Comparison of ENCODE assay signal across 7 cellular contexts in the genomic region with DNA sequence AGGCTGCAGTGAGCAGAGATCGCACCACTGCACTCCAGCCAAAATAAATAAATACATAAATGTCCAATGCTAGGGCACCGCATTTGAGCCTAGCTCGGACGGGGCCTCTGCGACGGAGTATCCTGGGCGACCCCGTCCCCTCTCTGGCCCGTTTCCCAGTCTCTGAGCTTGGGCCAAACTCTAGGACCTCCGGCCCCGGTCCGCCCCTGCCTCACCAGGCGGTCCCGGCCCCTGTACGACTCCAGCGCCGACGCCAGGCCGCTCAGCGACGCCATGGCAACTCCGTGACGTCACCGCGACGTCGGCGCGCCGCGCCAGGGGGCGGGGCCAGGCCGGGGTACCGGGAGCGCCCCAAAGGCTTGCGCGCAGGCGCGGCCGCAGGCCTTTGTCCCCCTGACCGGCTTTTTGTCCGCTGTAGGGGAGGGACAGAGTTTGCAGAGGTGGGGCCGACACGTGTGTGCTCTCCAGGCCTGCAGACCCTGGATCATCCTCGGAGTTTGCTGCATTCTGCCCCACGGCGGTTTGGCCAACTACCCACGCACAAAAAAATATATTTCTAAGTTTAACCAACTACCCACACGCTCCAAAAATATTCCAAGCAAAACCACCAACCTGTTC. TPM values are rescaled to one million over a fixed set of nuclear protein-coding genes. Genes with fewer than 3 reads are reported as not detected.
A peak's percentile ranks its signal among the peaks of the same experiment; 100 is the strongest.
DNase-seq lines count a peak whose midpoint lies in the region; ATAC-seq and TF ChIP-seq lines count a peak whose summit lies in the region.

A gene (minus strand): TSS at position 300 of the 618 bp plus-strand sequence. CDS start 25 bp downstream, at position 275.

- peak within 1 kb of the TSS; percentile 79 for H3K27ac Mint-ChIP-seq in activated T-helper 2 cell treated with anti-CD3 and anti-CD28 coated beads, Interferon-gamma antibody, Interleukin-2, Interleukin-4, amounts not matched to agents 10 μg/mL and 5 μg/mL and 100 μg/mL, durations not matched to agents 14 hours and 24 hours and 36 hours
- peak within 1 kb of the TSS; percentile 85 to 87 for H3K27ac Mint-ChIP-seq in natural killer cell
- H3K27ac Mint-ChIP-seq in stimulated activated naive B cell treated with anti-CD40 and anti-IgM and Interleukin-4, amounts not matched to agents 10 μg/mL and 1 μg/mL and 100 μg/mL, for 72 hours, result peak within 1 kb of the TSS; percentile 81

- H3K4me1 Mint-ChIP-seq in activated T-helper 2 cell treated with anti-CD3 and anti-CD28 coated beads, Interferon-gamma antibody, Interleukin-2, Interleukin-4, amounts not matched to agents 10 μg/mL and 5 μg/mL and 100 μg/mL, durations not matched to agents 14 hours and 24 hours and 36 hours (ENCODE audit: low read depth), result peaks cover 26% of the 10 kb centered on the region
- peaks cover 11 to 22% of the 10 kb centered on the region in 2 donors for H3K4me1 Mint-ChIP-seq in natural killer cell
- H3K4me1 Mint-ChIP-seq in stimulated activated naive B cell treated with anti-CD40 and anti-IgM and Interleukin-4, amounts not matched to agents 10 μg/mL and 1 μg/mL and 100 μg/mL, for 72 hours, result peaks cover 6 to 13% of the 10 kb centered on the region in 2 donors

- no peak for TF ChIP-seq CTCF in Panc1 (IDR thresholded peaks at IDR 0.05)
- no peak for TF ChIP-seq CTCF in natural killer cell (IDR thresholded peaks at IDR 0.05)

- H3K9me3 ChIP-seq in Panc1 (ENCODE audit: control insufficient read depth, insufficient read depth, low read depth, low read length), result no peaks in the 10 kb centered on the region

- DNase-seq in HT-29 (ENCODE audit: low spot score) (peak; percentile 80), Panc1 (ENCODE audit: low read depth, low spot score) (peak; percentile 39), fibroblast of peridontal ligament (ENCODE audit: extremely low read depth) (peak; percentile 82), natural killer cell (peak; percentile 95)
- peak; percentile 87 for DNase-seq in activated T-helper 2 cell treated with anti-CD3 and anti-CD28 coated beads, Interferon-gamma antibody, Interleukin-2, Interleukin-4, amounts not matched to agents 10 μg/mL and 5 μg/mL and 100 μg/mL, durations not matched to agents 14 hours and 24 hours and 36 hours (ENCODE audit: low spot score)
- peak; percentile 88 for DNase-seq in stimulated activated naive B cell treated with anti-CD40 and anti-IgM and Interleukin-4, amounts not matched to agents 10 μg/mL and 1 μg/mL and 100 μg/mL, for 72 hours

- no peaks in the 10 kb centered on the region for H3K9me3 Mint-ChIP-seq in activated T-helper 2 cell treated with anti-CD3 and anti-CD28 coated beads, Interferon-gamma antibody, Interleukin-2, Interleukin-4, amounts not matched to agents 10 μg/mL and 5 μg/mL and 100 μg/mL, durations not matched to agents 14 hours and 24 hours and 36 hours
- no peaks in the 10 kb centered on the region for H3K9me3 Mint-ChIP-seq in natural killer cell
- H3K9me3 Mint-ChIP-seq in stimulated activated naive B cell treated with anti-CD40 and anti-IgM and Interleukin-4, amounts not matched to agents 10 μg/mL and 1 μg/mL and 100 μg/mL, for 72 hours, result no peaks in the 10 kb centered on the region

- intact Hi-C loops in Panc1 (cut with micrococcal nuclease; ENCODE audit: unreplicated experiment), result no loop called here
- intact Hi-C loops in activated T-helper 2 cell treated with anti-CD3 and anti-CD28 coated beads, Interferon-gamma antibody, Interleukin-2, Interleukin-4, amounts not matched to agents 10 μg/mL and 5 μg/mL and 100 μg/mL, durations not matched to agents 14 hours and 24 hours and 36 hours (cut with micrococcal nuclease), result no loop called here
- intact Hi-C loops in natural killer cell (cut with micrococcal nuclease), result no loop called here

- in situ Hi-C loops in Panc1 (cut with HindIII; ENCODE audit: low pct_unique_long_range_greater_than_20kb, low sequenced_read_pairs), result no loop called here

- peak within 1 kb of the TSS; percentile 90 for H3K27ac ChIP-seq in Panc1 (ENCODE audit: low read length)

- CTCF ChIA-PET in Panc1 (lab: Charles Lee), result no interaction called here

- BruUV-seq in Panc1 (replicated peaks; lab: Mats Ljungman, UMichigan), result no TSS peak

- H3K4me3 ChIP-seq in Panc1 (ENCODE audit: low read depth in 2 of 2, low read length in 2 of 2), result peak within 1 kb of the TSS; percentile 55 to 61

- H3K27me3 ChIP-seq in Panc1 (ENCODE audit: control insufficient read depth, insufficient read depth, low read length), result no peaks in the 10 kb centered on the region

- H3K36me3 Mint-ChIP-seq in activated T-helper 2 cell treated with anti-CD3 and anti-CD28 coated beads, Interferon-gamma antibody, Interleukin-2, Interleukin-4, amounts not matched to agents 10 μg/mL and 5 μg/mL and 100 μg/mL, durations not matched to agents 14 hours and 24 hours and 36 hours (ENCODE audit: low read depth), result no peaks in the 10 kb centered on the region
- H3K36me3 Mint-ChIP-seq in natural killer cell, result no peaks in the 10 kb centered on the region
- no peaks in the 10 kb centered on the region for H3K36me3 Mint-ChIP-seq in stimulated activated naive B cell treated with anti-CD40 and anti-IgM and Interleukin-4, amounts not matched to agents 10 μg/mL and 1 μg/mL and 100 μg/mL, for 72 hours

- H3K27me3 Mint-ChIP-seq in activated T-helper 2 cell treated with anti-CD3 and anti-CD28 coated beads, Interferon-gamma antibody, Interleukin-2, Interleukin-4, amounts not matched to agents 10 μg/mL and 5 μg/mL and 100 μg/mL, durations not matched to agents 14 hours and 24 hours and 36 hours (ENCODE audit: low read depth), result no peaks in the 10 kb centered on the region
- no peaks in the 10 kb centered on the region for H3K27me3 Mint-ChIP-seq in natural killer cell (ENCODE audit: low read depth in 2 of 2)
- H3K27me3 Mint-ChIP-seq in stimulated activated naive B cell treated with anti-CD40 and anti-IgM and Interleukin-4, amounts not matched to agents 10 μg/mL and 1 μg/mL and 100 μg/mL, for 72 hours, result peaks cover 3 to 11% of the 10 kb centered on the region in 2 donors

- H3K4me3 Mint-ChIP-seq in activated T-helper 2 cell treated with anti-CD3 and anti-CD28 coated beads, Interferon-gamma antibody, Interleukin-2, Interleukin-4, amounts not matched to agents 10 μg/mL and 5 μg/mL and 100 μg/mL, durations not matched to agents 14 hours and 24 hours and 36 hours (ENCODE audit: low read depth), result peak within 1 kb of the TSS; percentile 75
- peak within 1 kb of the TSS; percentile 93 for H3K4me3 Mint-ChIP-seq in natural killer cell
- H3K4me3 Mint-ChIP-seq in stimulated activated naive B cell treated with anti-CD40 and anti-IgM and Interleukin-4, amounts not matched to agents 10 μg/mL and 1 μg/mL and 100 μg/mL, for 72 hours, result peak within 1 kb of the TSS; percentile 82 to 84

- H3K36me3 ChIP-seq in Panc1 (ENCODE audit: control insufficient read depth, insufficient read depth, low read length), result no peaks in the 10 kb centered on the region

- ATAC-seq in GM18861 (IDR thresholded peaks at IDR 0.05; ENCODE audit: unreplicated experiment) (peak; percentile 64), Panc1 (peak; percentile 98), natural killer cell (peak; percentile 91 to 96 (median 94))
- peak; percentile 98 for ATAC-seq in stimulated activated naive B cell treated with anti-CD40 and anti-IgM and Interleukin-4, amounts not matched to agents 10 μg/mL and 1 μg/mL and 100 μg/mL, for 72 hours (replicated peaks)

- H3K4me1 ChIP-seq in Panc1 (ENCODE audit: control insufficient read depth, insufficient read depth, low read length), result peaks cover 6% of the 10 kb centered on the region

- POLR2A ChIA-PET in Panc1 (lab: Charles Lee), result no interaction called here

RNA-seq across cellular contexts. Expression of the gene that starts here (rescaled TPM):
- 4.0 and 6.4 TPM in 2 replicates for total RNA-seq in HT-29 (2014; rRNA removed; shearing (Covaris generic))
- 2.9 TPM for total RNA-seq in Panc1 (2021; ENCODE audit: unreplicated experiment)
- 8.1 TPM for polyA plus RNA-seq in Panc1 (2012; ENCODE audit: insufficient read length)
- total RNA-seq in activated T-helper 2 cell treated with anti-CD3 and anti-CD28 coated beads, Interferon-gamma antibody, Interleukin-2, Interleukin-4, amounts not matched to agents 10 μg/mL and 5 μg/mL and 100 μg/mL, durations not matched to agents 14 hours and 24 hours and 36 hours, result 1.3 and 2.5 TPM in 2 replicates
- total RNA-seq in natural killer cell, result 1 to 10 TPM in 1 of 3 donors, under 1 TPM in 1, not detected in 1; 0.33 to 1.5 TPM

Comparison
In these comparisons a context has a peak if more than half of its experiments do, and no peak if none do; other contexts are left out.
1. Peak in every context shown above with its lines: DNase-seq, ATAC-seq, H3K4me3 ChIP-seq and H3K27ac ChIP-seq.
2. DNase-seq: peak in every context shown above with its lines; median percentile 95 in natural killer cell; 88 in stimulated activated naive B cell treated with anti-CD40 and anti-IgM and Interleukin-4, amounts not matched to agents 10 μg/mL and 1 μg/mL and 100 μg/mL, for 72 hours; 87 in activated T-helper 2 cell treated with anti-CD3 and anti-CD28 coated beads, Interferon-gamma antibody, Interleukin-2, Interleukin-4, amounts not matched to agents 10 μg/mL and 5 μg/mL and 100 μg/mL, durations not matched to agents 14 hours and 24 hours and 36 hours; 82 in fibroblast of peridontal ligament; 80 in HT-29; 39 in Panc1.